Comparison of ENCODE assay signal across 7 cellular contexts in genomic region chr10:6165933-6166332, GRCh38. TPM values are rescaled to one million over a fixed set of nuclear protein-coding genes. Genes with fewer than 3 reads are reported as not detected.
DNase-seq lines count a peak whose midpoint lies in the region; ATAC-seq and TF ChIP-seq lines count a peak whose summit lies in the region.
"Not testable (repeated sequence)": the region's sequence is repeated elsewhere in the genome, so short reads cannot be mapped to it uniquely, and the experiment has no call there.

No MANE protein-coding gene starts in this region.

- H3K36me3 ChIP-seq in CD4-positive, alpha-beta memory T cell (ENCODE audit: insufficient read depth, low read length): not testable (repeated sequence)

- CTCF ChIA-PET in CD4-positive, alpha-beta memory T cell (lab: Charles Lee; ENCODE audit: partially characterized antibody): interaction anchor here (1.4 to 3.0 kb wide), 4 partner anchors 15 to 235 kb away, joined by 3 to 22 read pairs (median 16); partner anchors contain the start of gene PFKFB3

- not testable (repeated sequence) for DNase-seq in CD4-positive, alpha-beta memory T cell; activated T-cell treated with anti-CD3 and anti-CD28 coated beads, Interleukin-2, amount 50 U/mL, for 4 hours; activated naive CD8-positive, alpha-beta T cell treated with anti-CD3 and anti-CD28 coated beads, Interleukin-2, amount 10 ng/mL, durations not matched to agents 7 days and 5 days; memory B cell (ENCODE audit: low spot score in 2 of 2); neural crest cell (ENCODE audit: low read depth, low spot score); stimulated activated effector memory CD8-positive, alpha-beta T cell treated with anti-CD3 and anti-CD28 coated beads, Interleukin-12 subunit alpha, Interleukin-12 subunit beta, amount 100 ng/mL, for 72 hours (ENCODE audit: low spot score in 2 of 2)

- POLR2A ChIA-PET in CD4-positive, alpha-beta memory T cell (lab: Charles Lee; ENCODE audit: partially characterized antibody): interaction anchor here (0.7 to 1.5 kb wide), 3 partner anchors 35 to 377 kb away, joined by 3 to 4 read pairs (median 3); partner anchors contain the start of gene PFKFB3
- POLR2A ChIA-PET in activated naive CD8-positive, alpha-beta T cell treated with anti-CD3 and anti-CD28 coated beads, Interleukin-2, amount 10 ng/mL, durations not matched to agents 7 days and 5 days (lab: Charles Lee): interaction anchor here (0.6 kb wide), 1 partner anchor 44 kb away, joined by 4 read pairs; no protein-coding TSS in a partner anchor

- H3K4me1 Mint-ChIP-seq in CD4-positive, alpha-beta memory T cell: peaks cover 37 to 82% (median 57%) of the 10 kb centered on the region in 4 donors
- peaks cover 65% of the 10 kb centered on the region for H3K4me1 Mint-ChIP-seq in T-helper 1 cell treated with Interleukin-12 subunit alpha and Interleukin-12 subunit beta and Interleukin-4 antibody, amounts not matched to agents 30 μg/mL and 1 μg/mL, for 36 hours (ENCODE audit: low read depth)
- peaks cover 60% of the 10 kb centered on the region for H3K4me1 Mint-ChIP-seq in activated T-cell treated with anti-CD3 and anti-CD28 coated beads, Interleukin-2, amount 50 U/mL, for 4 hours (ENCODE audit: low read depth)
- H3K4me1 Mint-ChIP-seq in activated naive CD8-positive, alpha-beta T cell treated with anti-CD3 and anti-CD28 coated beads, Interleukin-2, amount 10 ng/mL, durations not matched to agents 7 days and 5 days: peaks cover 45% of the 10 kb centered on the region
- H3K4me1 Mint-ChIP-seq in memory B cell: peaks cover 38% of the 10 kb centered on the region
- H3K4me1 Mint-ChIP-seq in neural crest cell: peaks cover 49% of the 10 kb centered on the region
- H3K4me1 Mint-ChIP-seq in stimulated activated effector memory CD8-positive, alpha-beta T cell treated with anti-CD3 and anti-CD28 coated beads, Interleukin-12 subunit alpha, Interleukin-12 subunit beta, amount 100 ng/mL, for 72 hours: peaks cover 75% of the 10 kb centered on the region

- H3K9me3 ChIP-seq in CD4-positive, alpha-beta memory T cell (ENCODE audit: control insufficient read depth in 1 of 2, low read length in 2 of 2): not testable (repeated sequence)

- not testable (repeated sequence) for H3K27me3 ChIP-seq in CD4-positive, alpha-beta memory T cell (ENCODE audit: insufficient read depth, low read length)

- peaks cover 75% of the 10 kb centered on the region for H3K4me1 ChIP-seq in CD4-positive, alpha-beta memory T cell (ENCODE audit: insufficient read depth, low read length)

- not testable (repeated sequence) for H3K27me3 Mint-ChIP-seq in CD4-positive, alpha-beta memory T cell; T-helper 1 cell treated with Interleukin-12 subunit alpha and Interleukin-12 subunit beta and Interleukin-4 antibody, amounts not matched to agents 30 μg/mL and 1 μg/mL, for 36 hours (ENCODE audit: low read depth); activated T-cell treated with anti-CD3 and anti-CD28 coated beads, Interleukin-2, amount 50 U/mL, for 4 hours (ENCODE audit: low read depth); activated naive CD8-positive, alpha-beta T cell treated with anti-CD3 and anti-CD28 coated beads, Interleukin-2, amount 10 ng/mL, durations not matched to agents 7 days and 5 days; memory B cell; neural crest cell (ENCODE audit: low read depth)

- not testable (repeated sequence) for H3K4me3 ChIP-seq in CD4-positive, alpha-beta memory T cell (ENCODE audit: low read length in 2 of 2)

- TF ChIP-seq CTCF in neural crest cell (conservative IDR thresholded peaks at IDR 0.05): not testable (repeated sequence)

- peak overlapping the region in 2 of 8 donors; percentile 55 to 94 for H3K4me3 Mint-ChIP-seq in CD4-positive, alpha-beta memory T cell
- peak overlapping the region; percentile 21 for H3K4me3 Mint-ChIP-seq in T-helper 1 cell treated with Interleukin-12 subunit alpha and Interleukin-12 subunit beta and Interleukin-4 antibody, amounts not matched to agents 30 μg/mL and 1 μg/mL, for 36 hours
- H3K4me3 Mint-ChIP-seq in activated T-cell treated with anti-CD3 and anti-CD28 coated beads, Interleukin-2, amount 50 U/mL, for 4 hours: peak overlapping the region; percentile 96
- not testable (repeated sequence) for H3K4me3 Mint-ChIP-seq in activated naive CD8-positive, alpha-beta T cell treated with anti-CD3 and anti-CD28 coated beads, Interleukin-2, amount 10 ng/mL, durations not matched to agents 7 days and 5 days; memory B cell
- H3K4me3 Mint-ChIP-seq in neural crest cell: peak overlapping the region; percentile 3
- H3K4me3 Mint-ChIP-seq in stimulated activated effector memory CD8-positive, alpha-beta T cell treated with anti-CD3 and anti-CD28 coated beads, Interleukin-12 subunit alpha, Interleukin-12 subunit beta, amount 100 ng/mL, for 72 hours: peak overlapping the region; percentile 87

- peaks cover 0 to 22% of the 10 kb centered on the region in 2 donors for H3K36me3 Mint-ChIP-seq in CD4-positive, alpha-beta memory T cell
- peaks cover 23% of the 10 kb centered on the region for H3K36me3 Mint-ChIP-seq in T-helper 1 cell treated with Interleukin-12 subunit alpha and Interleukin-12 subunit beta and Interleukin-4 antibody, amounts not matched to agents 30 μg/mL and 1 μg/mL, for 36 hours (ENCODE audit: low read depth)
- peaks cover 17% of the 10 kb centered on the region for H3K36me3 Mint-ChIP-seq in activated T-cell treated with anti-CD3 and anti-CD28 coated beads, Interleukin-2, amount 50 U/mL, for 4 hours (ENCODE audit: insufficient read depth)
- peaks cover 10% of the 10 kb centered on the region for H3K36me3 Mint-ChIP-seq in activated naive CD8-positive, alpha-beta T cell treated with anti-CD3 and anti-CD28 coated beads, Interleukin-2, amount 10 ng/mL, durations not matched to agents 7 days and 5 days
- not testable (repeated sequence) for H3K36me3 Mint-ChIP-seq in memory B cell; neural crest cell (ENCODE audit: low read depth)
- peaks cover 60% of the 10 kb centered on the region for H3K36me3 Mint-ChIP-seq in stimulated activated effector memory CD8-positive, alpha-beta T cell treated with anti-CD3 and anti-CD28 coated beads, Interleukin-12 subunit alpha, Interleukin-12 subunit beta, amount 100 ng/mL, for 72 hours

- not testable (repeated sequence) for H3K27ac ChIP-seq in CD4-positive, alpha-beta memory T cell (ENCODE audit: low read depth, low read length)

- not testable (repeated sequence) for H3K9me3 Mint-ChIP-seq in CD4-positive, alpha-beta memory T cell; T-helper 1 cell treated with Interleukin-12 subunit alpha and Interleukin-12 subunit beta and Interleukin-4 antibody, amounts not matched to agents 30 μg/mL and 1 μg/mL, for 36 hours; activated T-cell treated with anti-CD3 and anti-CD28 coated beads, Interleukin-2, amount 50 U/mL, for 4 hours; activated naive CD8-positive, alpha-beta T cell treated with anti-CD3 and anti-CD28 coated beads, Interleukin-2, amount 10 ng/mL, durations not matched to agents 7 days and 5 days; memory B cell; neural crest cell; stimulated activated effector memory CD8-positive, alpha-beta T cell treated with anti-CD3 and anti-CD28 coated beads, Interleukin-12 subunit alpha, Interleukin-12 subunit beta, amount 100 ng/mL, for 72 hours

- intact Hi-C loops in CD4-positive, alpha-beta memory T cell (cut with micrococcal nuclease): not testable (repeated sequence)

- not testable (repeated sequence) for ATAC-seq in activated T-cell treated with anti-CD3 and anti-CD28 coated beads, Interleukin-2, amount 50 U/mL, for 4 hours; activated naive CD8-positive, alpha-beta T cell treated with anti-CD3 and anti-CD28 coated beads, Interleukin-2, amount 10 ng/mL, durations not matched to agents 7 days and 5 days (ENCODE audit: low read depth); memory B cell (ENCODE audit: low read depth); stimulated activated effector memory CD8-positive, alpha-beta T cell treated with anti-CD3 and anti-CD28 coated beads, Interleukin-12 subunit alpha, Interleukin-12 subunit beta, amount 100 ng/mL, for 72 hours

- peak overlapping the region; percentile 92 to 98 (median 97) for H3K27ac Mint-ChIP-seq in CD4-positive, alpha-beta memory T cell
- H3K27ac Mint-ChIP-seq in T-helper 1 cell treated with Interleukin-12 subunit alpha and Interleukin-12 subunit beta and Interleukin-4 antibody, amounts not matched to agents 30 μg/mL and 1 μg/mL, for 36 hours; neural crest cell (ENCODE audit: unreplicated experiment): not testable (repeated sequence)
- peak overlapping the region; percentile 92 for H3K27ac Mint-ChIP-seq in activated naive CD8-positive, alpha-beta T cell treated with anti-CD3 and anti-CD28 coated beads, Interleukin-2, amount 10 ng/mL, durations not matched to agents 7 days and 5 days
- H3K27ac Mint-ChIP-seq in memory B cell: peak overlapping the region; percentile 47
- H3K27ac Mint-ChIP-seq in stimulated activated effector memory CD8-positive, alpha-beta T cell treated with anti-CD3 and anti-CD28 coated beads, Interleukin-12 subunit alpha, Interleukin-12 subunit beta, amount 100 ng/mL, for 72 hours: peak overlapping the region; percentile 96

RNA-seq across cellular contexts. Expression of gene PFKFB3, which starts 36.8 kb away (rescaled TPM):
- total RNA-seq in CD4-positive, alpha-beta memory T cell: 10 to 100 TPM; 55.7 to 67.1 TPM
- polyA plus RNA-seq in CD4-positive, alpha-beta memory T cell: 10 to 100 TPM; 11.8 to 16.0 TPM
- total RNA-seq in activated T-cell treated with anti-CD3 and anti-CD28 coated beads, Interleukin-2, amount 50 U/mL, for 4 hours: 10 to 100 TPM; 60.5 to 77.0 (median 68.8) TPM
- 10 to 100 TPM; 75.1 to 77.2 TPM for total RNA-seq in activated naive CD8-positive, alpha-beta T cell treated with anti-CD3 and anti-CD28 coated beads, Interleukin-2, amount 10 ng/mL, durations not matched to agents 7 days and 5 days
- total RNA-seq in neural crest cell: 36.7 and 39.3 TPM in 2 replicates
